In genomic region chr6:31829633-31830492, GRCh38 we compare ENCODE assay signal across 8 cellular contexts. TPM values are rescaled to one million over a fixed set of nuclear protein-coding genes. Genes with fewer than 3 reads are reported as not detected.
DNase-seq lines count a peak whose midpoint lies in the region; ATAC-seq and TF ChIP-seq lines count a peak whose summit lies in the region.

No MANE protein-coding gene starts in this region.

- peaks cover 54% of the 10 kb centered on the region for H3K79me2 ChIP-seq in PC-9 (ENCODE audit: low read depth)

- H3K4me1 ChIP-seq in CD4-positive, CD25-positive, alpha-beta regulatory T cell (ENCODE audit: control insufficient read depth, insufficient read depth, low read length, poor library complexity, severe bottlenecking), result peaks cover 37% of the 10 kb centered on the region
- H3K4me1 ChIP-seq in PC-9 (replicated peaks; ENCODE audit: insufficient read depth) (peaks cover 39% of the 10 kb centered on the region), upper lobe of left lung (peaks cover 35 to 49% (median 40%) of the 10 kb centered on the region in 4 donors)

- H3K36me3 ChIP-seq in CD4-positive, CD25-positive, alpha-beta regulatory T cell (ENCODE audit: control insufficient read depth, insufficient read depth, low read length), result no peaks in the 10 kb centered on the region
- H3K36me3 ChIP-seq in PC-9 (ENCODE audit: low read depth), result no peaks in the 10 kb centered on the region
- no peaks in the 10 kb centered on the region for H3K36me3 ChIP-seq in upper lobe of left lung

- H3K4me3 Mint-ChIP-seq in CD4-positive, CD25-positive, alpha-beta regulatory T cell, result peak overlapping the region; percentile 93 to 98 (median 96)

- peaks cover 2% of the 10 kb centered on the region for H3K36me3 Mint-ChIP-seq in CD4-positive, CD25-positive, alpha-beta regulatory T cell

- peak overlapping the region; percentile 88 for H3K4me2 ChIP-seq in PC-9

- peak in 1 of 4 donors; percentile 25 for TF ChIP-seq POLR2A in upper lobe of left lung (IDR thresholded peaks at IDR 0.05)

- H3K9me2 ChIP-seq in PC-9 (ENCODE audit: insufficient read depth), result no peaks in the 10 kb centered on the region

- POLR2A ChIA-PET in HEK293T (lab: Yijun Ruan, JAX) (interaction anchor here (0.7 to 7.2 kb wide), 11 partner anchors 10 to 177 kb away, joined by 3 to 65 read pairs (median 10); partner anchors contain the start of genes BAG6, DDAH2, HSPA1A and HSPA1L), PC-9 (lab: Charles Lee; ENCODE audit: unreplicated experiment) (interaction anchor here (1.2 kb wide), 1 partner anchor 169 kb away, joined by 4 read pairs; the partner anchor contains the start of gene C6orf47)

- peaks cover 24% of the 10 kb centered on the region for H4K20me1 ChIP-seq in PC-9 (ENCODE audit: insufficient read depth)

- no TSS peak for BruUV-seq in PC-9 (replicated peaks; lab: Mats Ljungman, UMichigan)

- TF ChIP-seq EP300 in upper lobe of left lung (IDR thresholded peaks at IDR 0.05), result no peak

- H3K9me3 ChIP-seq in CD4-positive, CD25-positive, alpha-beta regulatory T cell (ENCODE audit: control insufficient read depth in 2 of 2, low read length in 2 of 2), result no peaks in the 10 kb centered on the region
- H3K9me3 ChIP-seq in PC-9 (ENCODE audit: insufficient read depth, low read depth) (no peaks in the 10 kb centered on the region), upper lobe of left lung (no peaks in the 10 kb centered on the region)

- H3K27me3 Mint-ChIP-seq in CD4-positive, CD25-positive, alpha-beta regulatory T cell, result no peaks in the 10 kb centered on the region

- peaks cover 52% of the 10 kb centered on the region for H3F3A ChIP-seq in PC-9 (ENCODE audit: insufficient read depth, low read depth)

- H3K9me3 Mint-ChIP-seq in CD4-positive, CD25-positive, alpha-beta regulatory T cell, result no peaks in the 10 kb centered on the region

- ATAC-seq in CD4-positive, CD25-positive, alpha-beta regulatory T cell (ENCODE audit: low read depth in 2 of 2), result no peak
- ATAC-seq in upper lobe of left lung (ENCODE audit: low FRiP score in 2 of 2), result no peak

- H3K27ac Mint-ChIP-seq in CD4-positive, CD25-positive, alpha-beta regulatory T cell, result peak overlapping the region; percentile 84 to 94 (median 91)

- H3K4me1 Mint-ChIP-seq in CD4-positive, CD25-positive, alpha-beta regulatory T cell, result peaks cover 11 to 47% (median 29%) of the 10 kb centered on the region in 4 donors

- CTCF ChIA-PET in HEK293T (lab: Yijun Ruan, JAX), result interaction anchor here (0.6 to 2.0 kb wide), 12 partner anchors 10 to 305 kb away, joined by 3 to 7 read pairs (median 4); partner anchors contain the start of genes ABHD16A, LSM2 and VARS1
- CTCF ChIA-PET in PC-9 (lab: Charles Lee), result interaction anchor here (0.6 to 1.0 kb wide), 4 partner anchors 42 to 1123 kb away, joined by 3 to 11 read pairs (median 6); partner anchors contain the start of gene HLA-DMA

- no peak overlapping the region for H2AFZ ChIP-seq in PC-9

- TF ChIP-seq CTCF in PC-9 (conservative IDR thresholded peaks at IDR 0.05), result peak; percentile 69
- TF ChIP-seq CTCF in choroid plexus epithelial cell (conservative IDR thresholded peaks at IDR 0.05; ENCODE audit: low read depth, low read length), result peak; percentile 34
- TF ChIP-seq CTCF in upper lobe of left lung (IDR thresholded peaks at IDR 0.05), result peak in 5 of 6 experiments; percentile 14 to 59 (median 16)

- intact Hi-C loops in PC-9 (cut with micrococcal nuclease; ENCODE audit: unreplicated experiment), result loop anchor here (1.0 to 10.0 kb wide), 8 partner anchors 15 to 1145 kb away; partner anchors contain the start of genes ATP6V1G2, DDX39B, EHMT2 and HSPA1A

- DNase-seq in CD4-positive, CD25-positive, alpha-beta regulatory T cell, result peak in 2 of 3 donors; percentile 68 to 80
- DNase-seq in HEK293T (ENCODE audit: extremely low spot score) (no peak), PC-9 (peak in 1 of 2 experiments; percentile 64), choroid plexus epithelial cell (ENCODE audit: low read depth) (peak; percentile 70), medulla oblongata (ENCODE audit: extremely low spot score) (peak; percentile 86), upper lobe of left lung (peak in 1 of 2 donors; percentile 65), mesenteric fat pad (ENCODE audit: low spot score) (no peak)
- no peak for DNase-seq in effector CD8-positive, alpha-beta T cell (lab: John Stamatoyannopoulos, UW)

- WGBS in upper lobe of left lung, 2 donors, result 0% methylated on average over 16 to 18 of the region's 20 CpGs

- peak overlapping the region; percentile 96 for H3K4me3 ChIP-seq in CD4-positive, CD25-positive, alpha-beta regulatory T cell (ENCODE audit: low read depth, low read length)
- H3K4me3 ChIP-seq in PC-9, result peak overlapping the region; percentile 67
- peak overlapping the region; percentile 69 for H3K4me3 ChIP-seq in choroid plexus epithelial cell (ENCODE audit: low read depth, low read length)
- H3K4me3 ChIP-seq in upper lobe of left lung, result peak overlapping the region; percentile 44 to 74 (median 68)

- no peaks in the 10 kb centered on the region for H3K27me3 ChIP-seq in CD4-positive, CD25-positive, alpha-beta regulatory T cell (ENCODE audit: control insufficient read depth, insufficient read depth, low read length)
- H3K27me3 ChIP-seq in PC-9 (ENCODE audit: insufficient read depth, low read depth) (no peaks in the 10 kb centered on the region), upper lobe of left lung (no peaks in the 10 kb centered on the region)

- peak overlapping the region; percentile 71 for H3K27ac ChIP-seq in CD4-positive, CD25-positive, alpha-beta regulatory T cell (ENCODE audit: insufficient read depth, low read length, poor library complexity, severe bottlenecking)
- H3K27ac ChIP-seq in PC-9, result peak overlapping the region; percentile 24; the same call in 1 of the 2 replicates
- H3K27ac ChIP-seq in upper lobe of left lung, result peak overlapping the region; percentile 78 to 99 (median 83)

TF ChIP-seq in HEK293T, 16 proteins besides CTCF, POLR2A, EP300 and RAD21:
- TF ChIP-seq BHLHE40 (IDR thresholded peaks at IDR 0.05; ENCODE audit: borderline replicate concordance) (no peak), CTBP1 (IDR thresholded peaks at IDR 0.05; ENCODE audit: borderline replicate concordance) (no peak), ZNF384 (IDR thresholded peaks at IDR 0.05) (peak; percentile 99), FOXA1 (IDR thresholded peaks at IDR 0.05) (no peak), TARDBP (IDR thresholded peaks at IDR 0.05) (no peak), LEF1 (IDR thresholded peaks at IDR 0.05; ENCODE audit: borderline replicate concordance) (no peak)

RNA-seq across cellular contexts. Expression of gene HSPA1B, which starts 2.3 kb away (rescaled TPM):
- 27.3 TPM for total RNA-seq in CD4-positive, CD25-positive, alpha-beta regulatory T cell
- polyA plus RNA-seq in CD4-positive, CD25-positive, alpha-beta regulatory T cell, result 1 to 10 TPM; 2.3 to 6.8 (median 3.0) TPM
- 334 and 340 TPM in 2 replicates for total RNA-seq in PC-9 (2021)
- total RNA-seq in upper lobe of left lung, result 100 to 1,000 TPM in 5 of 6 donors, 10 to 100 TPM in 1; 92.2 to 177 (median 127) TPM
- total RNA-seq in mesenteric fat pad, result 111 TPM

RNA-seq across cellular contexts. Expression of gene HSPA1A, which starts 14.5 kb away (rescaled TPM):
- 30.6 TPM for total RNA-seq in CD4-positive, CD25-positive, alpha-beta regulatory T cell
- polyA plus RNA-seq in CD4-positive, CD25-positive, alpha-beta regulatory T cell, result 10 to 100 TPM; 65.7 to 93.0 (median 80.5) TPM
- total RNA-seq in PC-9 (2021), result 378 and 385 TPM in 2 replicates
- 100 to 1,000 TPM in 5 of 6 donors, 10 to 100 TPM in 1; 80.7 to 236 (median 144) TPM for total RNA-seq in upper lobe of left lung
- total RNA-seq in mesenteric fat pad, result 139 TPM

RNA-seq across cellular contexts. Expression of gene HSPA1L, which starts 14.8 kb away (rescaled TPM):
- 5.5 TPM for total RNA-seq in CD4-positive, CD25-positive, alpha-beta regulatory T cell
- 1 to 10 TPM; 2.2 to 4.2 (median 3.5) TPM for polyA plus RNA-seq in CD4-positive, CD25-positive, alpha-beta regulatory T cell
- total RNA-seq in PC-9 (2021) (2.3 and 2.6 TPM in 2 replicates), upper lobe of left lung (1 to 10 TPM in 5 of 6 donors, under 1 TPM in 1; 0.89 to 3.1 (median 2.0) TPM), mesenteric fat pad (0.84 TPM)

RNA-seq across cellular contexts. Expression of gene LSM2, which starts 23.1 kb away (rescaled TPM):
- 29.3 TPM for total RNA-seq in CD4-positive, CD25-positive, alpha-beta regulatory T cell
- 100 to 1,000 TPM in 1 of 4 donors, 10 to 100 TPM in 3; 80.0 to 122 (median 87.5) TPM for polyA plus RNA-seq in CD4-positive, CD25-positive, alpha-beta regulatory T cell
- 67.5 and 74.3 TPM in 2 replicates for total RNA-seq in PC-9 (2021)
- total RNA-seq in upper lobe of left lung, result 10 to 100 TPM in 5 of 6 donors, 1 to 10 TPM in 1; 5.0 to 44.9 (median 20.9) TPM
- total RNA-seq in mesenteric fat pad, result 25.7 TPM

RNA-seq across cellular contexts. Expression of gene NEU1, which starts 32.8 kb away (rescaled TPM):
- 29.1 TPM for total RNA-seq in CD4-positive, CD25-positive, alpha-beta regulatory T cell
- 10 to 100 TPM; 26.4 to 32.4 (median 29.7) TPM for polyA plus RNA-seq in CD4-positive, CD25-positive, alpha-beta regulatory T cell
- total RNA-seq in PC-9 (2021) (23.1 and 23.4 TPM in 2 replicates), upper lobe of left lung (10 to 100 TPM; 28.3 to 90.3 (median 64.6) TPM), mesenteric fat pad (40.7 TPM)

Comparison
In these comparisons a context has a peak if more than half of its experiments do, and no peak if none do; other contexts are left out.
1. DNase-seq: peak in CD4-positive, CD25-positive, alpha-beta regulatory T cell (2 of 3), choroid plexus epithelial cell (single experiment) and medulla oblongata (single experiment); none in HEK293T (single experiment), mesenteric fat pad (single experiment) and effector CD8-positive, alpha-beta T cell (single experiment).
2. H3K27ac ChIP-seq: peak in every context shown above with its lines; median percentile 83 in upper lobe of left lung; 71 in CD4-positive, CD25-positive, alpha-beta regulatory T cell; 24 in PC-9.
3. CTCF ChIP-seq: peak in every context shown above with its lines; median percentile 69 in PC-9; 34 in choroid plexus epithelial cell; 16 in upper lobe of left lung.
4. Peak in every context shown above with its lines, with median percentiles within 50 percentile points of each other: H3K4me3 ChIP-seq.